In genomic region chr5:159908201-159908940, GRCh38 we compare ENCODE assay signal across 20 cellular contexts. TPM values are rescaled to one million over a fixed set of nuclear protein-coding genes. Genes with fewer than 3 reads are reported as not detected.
DNase-seq lines count a peak whose midpoint lies in the region; ATAC-seq and TF ChIP-seq lines count a peak whose summit lies in the region.
"Had no signal": no experiment of that assay in that cellular context is flagged by ENCODE, and none has a peak within 500 bp of the region (broad histone marks: within the 10 kb centered on the region; RNA-seq: fewer than 3 reads in every experiment).

No MANE protein-coding gene starts in this region.

- no peak for TF ChIP-seq EP300 in sigmoid colon (IDR thresholded peaks at IDR 0.05)

- no peak for TF ChIP-seq POLR2A in sigmoid colon (IDR thresholded peaks at IDR 0.05)

- H3K27ac Mint-ChIP-seq in T-helper 17 cell: no peak overlapping the region

- no peak for ATAC-seq in T-helper 17 cell
- ATAC-seq: left lung, psoas muscle had no signal

- H3K36me3 Mint-ChIP-seq in T-helper 17 cell (ENCODE audit: low read depth): peaks cover 3% of the 10 kb centered on the region

- peaks cover 0 to 13% (median 10%) of the 10 kb centered on the region in 4 donors for H3K4me1 ChIP-seq in sigmoid colon
- H3K4me1 ChIP-seq: HAP-1, left lung, psoas muscle had no signal

- no peaks in the 10 kb centered on the region for H3K27me3 ChIP-seq in sigmoid colon

- no peaks in the 10 kb centered on the region for H3K36me3 ChIP-seq in sigmoid colon
- H3K36me3 ChIP-seq: HAP-1, left lung had no signal

- intact Hi-C loops in sigmoid colon (cut with DNase I): no loop called here

- no peak overlapping the region for H3K4me3 Mint-ChIP-seq in T-helper 17 cell

- WGBS in sigmoid colon, 2 donors: 75 to 87% methylated on average over 11 of the region's 11 CpGs

- H3K4me3 ChIP-seq in sigmoid colon: no peak overlapping the region
- H3K4me3 ChIP-seq: HAP-1, left lung, psoas muscle, skin epidermis had no signal

- no peak for TF ChIP-seq CTCF in sigmoid colon (IDR thresholded peaks at IDR 0.05)

- no peaks in the 10 kb centered on the region for H3K9me3 ChIP-seq in sigmoid colon
- H3K9me3 ChIP-seq in T-helper 17 cell (ENCODE audit: control insufficient read depth, low read length, poor library complexity, severe bottlenecking): no peaks in the 10 kb centered on the region
- H3K9me3 ChIP-seq: HAP-1, left lung, psoas muscle had no signal

- H3K4me1 Mint-ChIP-seq in T-helper 17 cell: peaks cover 4% of the 10 kb centered on the region

- DNase-seq in Caki2 (ENCODE audit: low read depth): peak; percentile 79
- peak; percentile 22 for DNase-seq in M059J (ENCODE audit: low read depth)
- DNase-seq in astrocyte of the hippocampus (ENCODE audit: low read depth, low spot score): peak; percentile 73
- peak; percentile 48 for DNase-seq in kidney tubule cell (ENCODE audit: low spot score)
- no peak for DNase-seq in sigmoid colon
- DNase-seq in T-helper 17 cell: no peak
- no peak for DNase-seq in islet precursor cell
- DNase-seq: amniotic stem cell; DND-41; effector memory CD4-positive, alpha-beta T cell; left lung; NCI-H2171; NCI-H526 treated with DMSO at 0.1 percent for 48 hours; psoas muscle; SIG-M5; stimulated activated CD4-positive, alpha-beta T cell treated with anti-CD3 and anti-CD28 coated beads, Interleukin-2, amount 100 ng/mL, for 24 hours; stimulated activated naive CD4-positive, alpha-beta T cell; T-helper 1 cell had no signal

- in situ Hi-C loops in Caki2 (cut with HindIII; ENCODE audit: low pct_unique_long_range_greater_than_20kb, low sequenced_read_pairs): loop anchor here (10.0 to 25.0 kb wide), 2 partner anchors 324 to 471 kb away; no protein-coding TSS in a partner anchor

- peaks cover 70% of the 10 kb centered on the region for H3K27me3 Mint-ChIP-seq in T-helper 17 cell

- no peak overlapping the region for H3K27ac ChIP-seq in sigmoid colon
- H3K27ac ChIP-seq: left lung, psoas muscle, skin epidermis had no signal

RNA-seq across cellular contexts. Expression of gene ADRA1B, which starts 7.9 kb away (rescaled TPM):
- 25.0 and 28.4 TPM in 2 replicates for total RNA-seq in Caki2 (2014; rRNA removed; shearing (Covaris generic); ENCODE audit: low replicate concordance)
- 1.4 and 1.8 TPM in 2 replicates for total RNA-seq in M059J (2014; rRNA removed; shearing (Covaris generic))
- total RNA-seq in sigmoid colon (1 to 10 TPM in 1 of 4 donors, under 1 TPM in 3; 0.36 to 1.8 (median 0.61) TPM), T-helper 17 cell (not detected)
- polyA plus RNA-seq in sigmoid colon: under 1 TPM in 2 of 3 donors, not detected in 1; 0.47 to 0.92 TPM

Comparison
In these comparisons a context has a peak if more than half of its experiments do, and no peak if none do; other contexts are left out.
1. DNase-seq: peak in Caki2 (single experiment), M059J (single experiment), astrocyte of the hippocampus (single experiment) and kidney tubule cell (single experiment); none in sigmoid colon (single experiment), T-helper 17 cell (0 of 3) and islet precursor cell (single experiment).